8 cellular contexts compared by ENCODE assay signal in the genomic region with DNA sequence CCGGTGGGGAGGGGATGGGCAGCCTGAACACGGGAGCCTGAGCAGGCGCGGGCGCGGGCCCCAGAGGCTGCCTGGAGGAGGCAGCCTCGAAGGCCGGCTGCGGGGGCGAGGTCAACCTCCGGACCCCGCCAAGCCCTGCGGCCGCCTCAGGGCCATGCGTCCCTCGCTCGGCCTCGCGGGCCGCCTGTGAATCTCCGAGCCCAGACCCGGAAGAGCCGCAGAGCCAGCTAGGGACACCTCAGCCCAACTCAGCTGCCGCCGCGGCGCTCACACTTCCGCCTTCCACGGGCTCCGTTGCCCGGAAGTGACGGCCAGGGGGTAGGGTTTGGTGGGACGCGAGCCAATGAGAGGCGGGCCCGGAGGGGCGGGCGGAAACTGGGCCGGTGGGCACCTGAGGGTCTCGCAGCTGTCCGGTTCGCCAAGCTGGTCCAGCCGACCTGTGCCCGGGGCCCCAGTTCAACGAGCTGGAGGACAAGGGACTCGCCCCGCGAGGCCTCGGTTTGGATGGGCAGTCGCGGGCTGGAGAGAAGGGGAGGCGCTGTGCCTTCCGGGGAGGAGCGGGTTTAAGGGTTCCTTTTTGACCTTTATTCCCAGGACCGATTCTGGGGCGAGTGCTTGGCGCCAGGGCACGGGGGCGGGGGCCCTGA. TPM values are rescaled to one million over a fixed set of nuclear protein-coding genes. Genes with fewer than 3 reads are reported as not detected.
DNase-seq lines count a peak whose midpoint lies in the region; ATAC-seq and TF ChIP-seq lines count a peak whose summit lies in the region.

A gene (minus strand): TSS at position 277 of the 647 bp plus-strand sequence. CDS start 386 bp downstream, outside the sequence.

- peak; percentile 71 for ATAC-seq in thoracic aorta (ENCODE audit: insufficient number of reproducible peaks, low FRiP score, low read depth)

- peak within 1 kb of the TSS; percentile 96 for H3K9ac ChIP-seq in SU-DHL-6 (ENCODE audit: low read length)

- no peaks in the 10 kb centered on the region for H3F3A ChIP-seq in SU-DHL-6 (ENCODE audit: insufficient read depth)

- TF ChIP-seq POLR2A in NB4 (IDR thresholded peaks at IDR 0.05; ENCODE audit: extremely low read depth, insufficient read length): peak; percentile 88
- TF ChIP-seq POLR2A in ovary (IDR thresholded peaks at IDR 0.05): peak; percentile 93

- TF ChIP-seq CTCF in GM10266 (IDR thresholded peaks at IDR 0.05; ENCODE audit: control insufficient read depth, insufficient read depth, low read depth, missing control alignments) (no peak), HFF-Myc (IDR thresholded peaks at IDR 0.05; ENCODE audit: low read depth, low read length, missing control alignments) (peak; percentile 19), NB4 (IDR thresholded peaks at IDR 0.05; ENCODE audit: low read depth, low read length) (no peak), SU-DHL-6 (IDR thresholded peaks at IDR 0.05; ENCODE audit: insufficient read depth, low read length, poor library complexity, severe bottlenecking) (no peak), glutamatergic neuron (IDR thresholded peaks at IDR 0.05; ENCODE audit: partially characterized antibody, unreplicated experiment) (no peak), ovary (IDR thresholded peaks at IDR 0.05) (no peak), thoracic aorta (IDR thresholded peaks at IDR 0.05) (no peak)

- H3K4me3 Mint-ChIP-seq in activated naive CD8-positive, alpha-beta T cell treated with anti-CD3 and anti-CD28 coated beads for 36 hours: peak within 1 kb of the TSS; percentile 95
- H3K4me3 Mint-ChIP-seq in glutamatergic neuron (ENCODE audit: unreplicated experiment): peak within 1 kb of the TSS; percentile 90

- no peaks in the 10 kb centered on the region for H3K9me2 ChIP-seq in SU-DHL-6 (replicated peaks; ENCODE audit: insufficient read depth, low read length)

- H3K27me3 ChIP-seq in SU-DHL-6 (ENCODE audit: low read length): no peaks in the 10 kb centered on the region
- no peaks in the 10 kb centered on the region for H3K27me3 ChIP-seq in ovary
- H3K27me3 ChIP-seq in thoracic aorta (replicated peaks; ENCODE audit: insufficient read depth): no peaks in the 10 kb centered on the region

- peak; percentile 99 for DNase-seq in GM10266 (ENCODE audit: extremely low spot score)
- DNase-seq in HFF-Myc (ENCODE audit: extremely low read depth, low read depth): peak; percentile 29
- peak; percentile 94 for DNase-seq in NB4 (ENCODE audit: low read depth)
- DNase-seq in activated naive CD8-positive, alpha-beta T cell treated with anti-CD3 and anti-CD28 coated beads for 36 hours: peak; percentile 94
- peak; percentile 93 for DNase-seq in glutamatergic neuron
- DNase-seq in ovary: peak; percentile 90 to 94 (median 93)
- DNase-seq in thoracic aorta (ENCODE audit: low spot score): peak; percentile 76

- H3K27ac ChIP-seq in SU-DHL-6 (ENCODE audit: low read depth, low read length) (peak within 1 kb of the TSS; percentile 38), ovary (peak within 1 kb of the TSS; percentile 83 to 92), thoracic aorta (peak within 1 kb of the TSS; percentile 81 to 82)

- H3K36me3 ChIP-seq in SU-DHL-6 (ENCODE audit: low read length) (no peaks in the 10 kb centered on the region), ovary (no peaks in the 10 kb centered on the region), thoracic aorta (no peaks in the 10 kb centered on the region)

- H2AFZ ChIP-seq in SU-DHL-6 (ENCODE audit: low read depth, low read length, severe bottlenecking): peak within 1 kb of the TSS; percentile 76

- H3K4me2 ChIP-seq in SU-DHL-6 (ENCODE audit: low read depth, low read length, poor library complexity, severe bottlenecking): peak within 1 kb of the TSS; percentile 80

- H3K79me2 ChIP-seq in SU-DHL-6 (ENCODE audit: insufficient read depth, low read length): peaks cover 12% of the 10 kb centered on the region

- 0 to 1% (median 0%) methylated on average over 46 to 59 of the region's 59 CpGs for WGBS in ovary, 3 donors

- TF ChIP-seq EP300 in ovary (IDR thresholded peaks at IDR 0.05): peak; percentile 6

- H3K27me3 Mint-ChIP-seq in activated naive CD8-positive, alpha-beta T cell treated with anti-CD3 and anti-CD28 coated beads for 36 hours: no peaks in the 10 kb centered on the region
- H3K27me3 Mint-ChIP-seq in glutamatergic neuron (ENCODE audit: unreplicated experiment): peaks cover 10% of the 10 kb centered on the region

- intact Hi-C loops in ovary (cut with DNase I): loop anchor here in 1 of 4 donors (10.0 kb wide), 1 partner anchor 100 kb away; a partner anchor contains a TSS

- H3K4me3 ChIP-seq in HFF-Myc (replicated peaks; ENCODE audit: low read depth, low read length) (peak within 1 kb of the TSS; percentile 81), NB4 (ENCODE audit: low read depth, low read length) (peak within 1 kb of the TSS; percentile 88), SU-DHL-6 (ENCODE audit: insufficient read depth, low read length, poor library complexity, severe bottlenecking) (peak within 1 kb of the TSS; percentile 62), ovary (peak within 1 kb of the TSS; percentile 65), thoracic aorta (peak within 1 kb of the TSS; percentile 95)

- H3K4me1 ChIP-seq in ovary (ENCODE audit: insufficient read depth) (peaks cover 4% of the 10 kb centered on the region), thoracic aorta (ENCODE audit: control insufficient read depth in 1 of 2, low read depth in 2 of 2) (peaks cover 22 to 30% of the 10 kb centered on the region in 2 donors)

- peaks cover 6% of the 10 kb centered on the region for H3K36me3 Mint-ChIP-seq in activated naive CD8-positive, alpha-beta T cell treated with anti-CD3 and anti-CD28 coated beads for 36 hours
- H3K36me3 Mint-ChIP-seq in glutamatergic neuron (ENCODE audit: unreplicated experiment): no peaks in the 10 kb centered on the region

- H3K9me3 ChIP-seq in SU-DHL-6 (ENCODE audit: insufficient read depth, low read length) (no peaks in the 10 kb centered on the region), ovary (no peaks in the 10 kb centered on the region), thoracic aorta (no peaks in the 10 kb centered on the region)

- peak within 1 kb of the TSS; percentile 93 for H3K27ac Mint-ChIP-seq in activated naive CD8-positive, alpha-beta T cell treated with anti-CD3 and anti-CD28 coated beads for 36 hours
- H3K27ac Mint-ChIP-seq in glutamatergic neuron (ENCODE audit: unreplicated experiment): peak within 1 kb of the TSS; percentile 82

- H3K4me1 Mint-ChIP-seq in activated naive CD8-positive, alpha-beta T cell treated with anti-CD3 and anti-CD28 coated beads for 36 hours: peaks cover 33% of the 10 kb centered on the region
- H3K4me1 Mint-ChIP-seq in glutamatergic neuron (ENCODE audit: low read depth, unreplicated experiment): peaks cover 16% of the 10 kb centered on the region

- H3K9me3 Mint-ChIP-seq in activated naive CD8-positive, alpha-beta T cell treated with anti-CD3 and anti-CD28 coated beads for 36 hours: no peaks in the 10 kb centered on the region
- peaks cover 4% of the 10 kb centered on the region for H3K9me3 Mint-ChIP-seq in glutamatergic neuron (ENCODE audit: unreplicated experiment)

- no peaks in the 10 kb centered on the region for H4K20me1 ChIP-seq in SU-DHL-6 (ENCODE audit: low read depth, low read length)

RNA-seq across cellular contexts. Expression of the gene that starts here (rescaled TPM):
- 10 to 100 TPM; 35.7 to 38.7 TPM for total RNA-seq in activated naive CD8-positive, alpha-beta T cell treated with anti-CD3 and anti-CD28 coated beads for 36 hours
- total RNA-seq in glutamatergic neuron (ENCODE audit: unreplicated experiment) (92.4 TPM), ovary (10 to 100 TPM; 46.6 to 75.7 (median 68.8) TPM), thoracic aorta (100 to 1,000 TPM in 1 of 2 donors, 10 to 100 TPM in 1; 83.0 to 129 TPM)
- 10 to 100 TPM; 11.5 to 57.7 TPM for polyA plus RNA-seq in ovary

Comparison
In these comparisons a context has a peak if more than half of its experiments do, and no peak if none do; other contexts are left out.
1. Peak in every context shown above with its lines: DNase-seq, ATAC-seq, H3K4me3 ChIP-seq and H3K27ac ChIP-seq.
2. DNase-seq: peak in every context shown above with its lines; median percentile 99 in GM10266; 94 in NB4; 94 in activated naive CD8-positive, alpha-beta T cell treated with anti-CD3 and anti-CD28 coated beads for 36 hours; 93 in glutamatergic neuron; 93 in ovary; 76 in thoracic aorta; 29 in HFF-Myc.